ENCODE assay signal across 1 cellular context in the genomic region with DNA sequence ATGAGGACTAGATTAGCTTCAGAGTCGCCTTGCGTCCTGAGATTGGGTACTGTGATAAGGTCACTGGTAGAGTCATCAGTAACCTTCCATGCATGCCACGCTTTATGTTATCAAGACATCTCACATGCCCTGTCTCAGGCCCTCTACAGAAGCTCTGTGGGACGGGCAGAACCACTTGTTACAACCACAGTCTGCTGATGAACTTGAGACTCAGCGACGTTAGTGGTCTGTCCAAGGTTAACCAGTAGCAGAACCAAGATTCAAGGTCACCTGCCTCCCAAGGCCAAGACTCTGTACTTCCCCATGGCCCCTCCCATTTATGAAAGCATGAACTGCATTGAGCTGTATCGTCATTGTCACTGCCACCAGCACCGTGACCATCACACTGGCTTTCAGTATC.
TF ChIP-seq lines count a peak whose summit lies in the region.

No MANE protein-coding gene starts in this region.

TF ChIP-seq in K562, 482 proteins besides CTCF, POLR2A, EP300 and RAD21:
- TF ChIP-seq POLR3G (IDR thresholded peaks at IDR 0.05; ENCODE audit: extremely low read depth, insufficient read length, insufficient replicate concordance) (no peak), ESRRA (IDR thresholded peaks at IDR 0.05; ENCODE audit: borderline replicate concordance, low read depth) (peak; percentile 36; the same call in 1 of the 2 replicates)
